ENCODE assay signal across 14 cellular contexts in genomic region chr15:73571346-73571745, GRCh38.
DNase-seq lines count a peak whose midpoint lies in the region; ATAC-seq and TF ChIP-seq lines count a peak whose summit lies in the region.
"Had no signal": no experiment of that assay in that cellular context is flagged by ENCODE, and none has a peak within 500 bp of the region (broad histone marks: within the 10 kb centered on the region; RNA-seq: fewer than 3 reads in every experiment).

No MANE protein-coding gene starts in this region.

- H3K9me3 ChIP-seq in heart left ventricle = no peaks in the 10 kb centered on the region
- H3K9me3 ChIP-seq in GM23248 (ENCODE audit: low read depth) = no peaks in the 10 kb centered on the region

- H3K36me3 ChIP-seq in heart left ventricle = peaks cover 0 to 99% (median 86%) of the 10 kb centered on the region in 9 donors
- peaks cover 1% of the 10 kb centered on the region for H3K36me3 ChIP-seq in kidney epithelial cell (ENCODE audit: control insufficient read depth, insufficient read depth, low read length)
- H3K36me3 ChIP-seq in GM23248 (ENCODE audit: low read depth) = peaks cover 34% of the 10 kb centered on the region

- H3K4me3 ChIP-seq in heart left ventricle (no peak overlapping the region), kidney epithelial cell (ENCODE audit: low read depth, low read length) (no peak overlapping the region), dorsolateral prefrontal cortex (no peak overlapping the region), coronary artery (no peak overlapping the region), GM23248 (no peak overlapping the region)

- H3K4me1 ChIP-seq in heart left ventricle (peaks cover 0 to 36% (median 18%) of the 10 kb centered on the region in 12 donors), GM23248 (ENCODE audit: insufficient read depth) (0 out of 2 replicates have a peak, but pooled peaks cover 3% of the 10 kb centered on the region)

- DNase-seq in Right ventricle myocardium inferior (ENCODE audit: missing footprints) (peak; percentile 34), heart left ventricle (no peak), SHP77 treated with DMSO at 0.1 percent for 48 hours (lab: John Stamatoyannopoulos, UW) (peak; percentile 94), kidney epithelial cell (ENCODE audit: low read depth) (peak; percentile 64), dorsolateral prefrontal cortex (no peak), coronary artery (ENCODE audit: low spot score) (no peak), GM23248 (no peak)
- DNase-seq: activated CD8-positive, alpha-beta T cell treated with anti-CD3 and anti-CD28 coated beads, Interleukin-2, amount 10 ng/mL, durations not matched to agents 7 days and 5 days; effector memory CD4-positive, alpha-beta T cell; H7; NCI-H1436 treated with DMSO at 0.1 percent for 48 hours; OCI-M1; stimulated activated CD8-positive, alpha-beta memory T cell treated with anti-CD3 and anti-CD28 coated beads, Interleukin-4, amount 100 ng/mL, for 48 hours had no signal

- 0 out of 2 replicates have a peak, but pooled peaks cover 6% of the 10 kb centered on the region for H3K79me2 ChIP-seq in GM23248 (ENCODE audit: insufficient read depth)

- H3F3A ChIP-seq in GM23248 (ENCODE audit: insufficient read depth) = peaks cover 17% of the 10 kb centered on the region; the same call in 1 of the 2 replicates

- H3K9me2 ChIP-seq in GM23248 (ENCODE audit: insufficient read depth) = no peaks in the 10 kb centered on the region

- H3K27ac ChIP-seq in heart left ventricle = no peak overlapping the region
- no peak overlapping the region for H3K27ac ChIP-seq in dorsolateral prefrontal cortex
- no peak overlapping the region for H3K27ac ChIP-seq in coronary artery
- H3K27ac ChIP-seq in GM23248 = no peak overlapping the region

- WGBS in heart left ventricle, 4 donors = 81 to 91% (median 89%) methylated on average over 5 of the region's 5 CpGs
- WGBS in GM23248 (ENCODE audit: low coverage in 1 of 2, low lambda C conversion rate in 2 of 2, missing lambda C conversion rate in 2 of 2), 2 experiments = 78 to 81% methylated on average over 5 of the region's 5 CpGs

- no peak overlapping the region for H3K4me2 ChIP-seq in GM23248 (ENCODE audit: unreplicated experiment)

- no peak overlapping the region for H3K9ac ChIP-seq in GM23248

- ATAC-seq in Right ventricle myocardium inferior (no peak), heart left ventricle (no peak), HG02840 (IDR thresholded peaks at IDR 0.05; ENCODE audit: low FRiP score, unreplicated experiment) (no peak)

- no peak for TF ChIP-seq POLR2A in heart left ventricle (IDR thresholded peaks at IDR 0.05)

- H3K27me3 ChIP-seq in heart left ventricle (no peaks in the 10 kb centered on the region), kidney epithelial cell (ENCODE audit: control insufficient read depth, insufficient read depth, low read length) (no peaks in the 10 kb centered on the region), dorsolateral prefrontal cortex (no peaks in the 10 kb centered on the region), GM23248 (replicated peaks; ENCODE audit: insufficient read depth) (no peaks in the 10 kb centered on the region)

- no peak for TF ChIP-seq CTCF in heart left ventricle (IDR thresholded peaks at IDR 0.05)
- no peak for TF ChIP-seq CTCF in kidney epithelial cell (IDR thresholded peaks at IDR 0.05; ENCODE audit: insufficient read depth, low read length, poor library complexity, severe bottlenecking)
- TF ChIP-seq CTCF in dorsolateral prefrontal cortex (IDR thresholded peaks at IDR 0.05 in 54 of 56, conservative IDR thresholded peaks at IDR 0.05 in 2 of 56; ENCODE audit: low read depth in 1 of 56, partially characterized antibody in 56 of 56) = no peak
- no peak for TF ChIP-seq CTCF in coronary artery (IDR thresholded peaks at IDR 0.05)

- in situ Hi-C loops in GM23248 (cut with MboI) = loop anchor here (10.0 kb wide), 1 partner anchor 123 kb away; no protein-coding TSS in a partner anchor

- intact Hi-C loops in Right ventricle myocardium inferior (cut with DNase I) = no loop called here
- intact Hi-C loops in heart left ventricle (cut with DNase I) = loop anchor here in 2 of 10 donors (5.0 kb wide), 1 partner anchor 61 kb away; the partner anchor contains the start of gene NPTN (in 2 of the 2)
- intact Hi-C loops in dorsolateral prefrontal cortex (cut with DNase I) = no loop called here

- H4K20me1 ChIP-seq in GM23248 (ENCODE audit: insufficient read depth) = no peaks in the 10 kb centered on the region

- H2AFZ ChIP-seq in GM23248 = no peak overlapping the region

Comparison
In these comparisons a context has a peak if more than half of its experiments do, and no peak if none do; other contexts are left out.
1. DNase-seq: peak in Right ventricle myocardium inferior (single experiment), SHP77 treated with DMSO at 0.1 percent for 48 hours (single experiment) and kidney epithelial cell (single experiment); none in heart left ventricle (0 of 5), dorsolateral prefrontal cortex (0 of 10), coronary artery (single experiment) and GM23248 (single experiment).